ENCODE assay signal across 1 cellular context in the genomic region with DNA sequence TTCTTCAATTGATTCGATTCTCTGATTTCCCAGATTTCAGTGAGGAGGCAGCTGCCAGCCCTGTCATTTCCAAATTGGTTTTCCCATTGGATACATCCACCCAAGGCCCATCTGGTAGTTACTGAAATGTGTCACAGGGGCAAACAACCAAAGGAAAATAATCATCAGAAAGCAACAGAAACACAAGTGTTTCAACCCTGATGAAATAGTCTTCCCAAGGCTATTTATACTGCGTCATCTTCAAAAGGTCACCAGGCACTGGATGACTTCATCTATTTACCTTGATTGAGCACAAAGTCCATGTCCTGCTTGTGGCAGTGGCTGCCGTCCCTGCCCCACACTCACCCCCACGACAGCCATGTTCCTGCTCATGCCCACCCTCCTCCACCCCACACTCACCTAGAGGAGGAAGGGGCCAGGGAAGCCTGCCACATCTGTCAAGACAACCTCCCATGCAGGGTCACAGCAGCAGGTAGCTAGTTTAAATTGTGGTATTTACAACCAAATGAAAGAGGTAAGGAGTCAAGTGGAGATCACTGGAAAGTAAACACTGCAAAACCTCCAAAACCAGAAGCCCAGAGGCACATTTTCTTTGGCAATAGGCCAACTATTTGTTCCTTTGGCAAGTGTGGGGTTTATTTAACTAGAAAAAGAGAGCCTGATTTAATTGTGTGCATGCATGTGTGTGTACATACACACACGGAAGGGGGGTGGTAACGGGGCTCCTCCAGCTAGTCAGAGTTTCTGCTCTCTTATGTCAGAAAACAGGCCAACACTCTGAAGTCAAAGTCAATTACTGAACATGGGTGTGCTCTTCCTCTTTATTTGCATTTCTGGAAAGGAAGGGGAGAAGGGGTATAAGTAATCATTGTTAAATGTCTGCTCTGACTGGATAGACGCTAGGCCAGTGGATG.
TF ChIP-seq lines count a peak whose summit lies in the region.

No MANE protein-coding gene starts in this region.

TF ChIP-seq in HepG2, 621 proteins besides CTCF, POLR2A, EP300 and RAD21 (continued from another document and continues in another):
- TF ChIP-seq ZNF367 (CRISPR knock-in tag; IDR thresholded peaks at IDR 0.05; ENCODE audit: borderline replicate concordance) (no peak), ZNF333 (CRISPR knock-in tag; IDR thresholded peaks at IDR 0.05; ENCODE audit: borderline replicate concordance) (no peak), ZNF362 (CRISPR knock-in tag; IDR thresholded peaks at IDR 0.05; ENCODE audit: borderline replicate concordance) (no peak), SNAPC2 (CRISPR knock-in tag; IDR thresholded peaks at IDR 0.05) (peak; percentile 59; the same call in 1 of the 2 replicates), MEIS2 (CRISPR knock-in tag; IDR thresholded peaks at IDR 0.05) (peak; percentile 70), NR2F1 (CRISPR knock-in tag; IDR thresholded peaks at IDR 0.05) (peak; percentile 63 to 80; a peak in 3 of 4 replicates), ZNF672 (CRISPR knock-in tag; IDR thresholded peaks at IDR 0.05) (peak; percentile 26; the same call in 1 of the 2 replicates), E2F5 (CRISPR knock-in tag; conservative IDR thresholded peaks at IDR 0.05) (no peak), ZNF549 (CRISPR knock-in tag; IDR thresholded peaks at IDR 0.05) (no peak; the same call in 1 of the 2 replicates), XRCC5 (optimal IDR thresholded peaks at IDR 0.05; ENCODE audit: low read length) (peak; percentile 65), LRRFIP1 (CRISPR knock-in tag; conservative IDR thresholded peaks at IDR 0.05) (no peak), ZBTB8A (CRISPR knock-in tag; IDR thresholded peaks at IDR 0.05; ENCODE audit: borderline replicate concordance, low read depth) (no peak), ARHGAP35 (CRISPR knock-in tag; IDR thresholded peaks at IDR 0.05; ENCODE audit: borderline replicate concordance) (no peak), ZSCAN20 (CRISPR knock-in tag; IDR thresholded peaks at IDR 0.05; ENCODE audit: borderline replicate concordance) (0 out of 2 replicates have a peak, but pooled peaks have one; percentile 21), HOXA5 (CRISPR knock-in tag; IDR thresholded peaks at IDR 0.05) (no peak), RARA (CRISPR knock-in tag; IDR thresholded peaks at IDR 0.05) (peak; percentile 90), EED (CRISPR knock-in tag; IDR thresholded peaks at IDR 0.05) (no peak), ZNF761 (CRISPR knock-in tag; conservative IDR thresholded peaks at IDR 0.05) (no peak), ZNF790 (CRISPR knock-in tag; IDR thresholded peaks at IDR 0.05; ENCODE audit: borderline replicate concordance) (no peak), SMARCE1 (IDR thresholded peaks at IDR 0.05; ENCODE audit: borderline replicate concordance) (no peak), ZNF777 (CRISPR knock-in tag; IDR thresholded peaks at IDR 0.05) (no peak), PPARG (CRISPR knock-in tag; conservative IDR thresholded peaks at IDR 0.05) (peak; percentile 46; the same call in 1 of the 2 replicates), TEAD3 (CRISPR knock-in tag; optimal IDR thresholded peaks at IDR 0.05; ENCODE audit: borderline replicate concordance) (peak; percentile 80), EEA1 (CRISPR knock-in tag; IDR thresholded peaks at IDR 0.05; ENCODE audit: borderline replicate concordance) (no peak), ZNF775 (CRISPR knock-in tag; IDR thresholded peaks at IDR 0.05; ENCODE audit: borderline replicate concordance) (no peak), ZNF337 (CRISPR knock-in tag; IDR thresholded peaks at IDR 0.05; ENCODE audit: borderline replicate concordance, low read depth) (peak; percentile 81; the same call in 1 of the 2 replicates), CBX5 (CRISPR knock-in tag; IDR thresholded peaks at IDR 0.05; ENCODE audit: borderline replicate concordance) (peak; percentile 88; the same call in 1 of the 2 replicates), GABPB1 (CRISPR knock-in tag; IDR thresholded peaks at IDR 0.05) (peak; percentile 48; the same call in 1 of the 2 replicates), ATM (IDR thresholded peaks at IDR 0.05; ENCODE audit: borderline replicate concordance) (no peak), TCF12 (IDR thresholded peaks at IDR 0.05) (no peak), TCF12 (CRISPR knock-in tag; IDR thresholded peaks at IDR 0.05) (peak; percentile 88; the same call in 1 of the 2 replicates), CHD2 (IDR thresholded peaks at IDR 0.05; ENCODE audit: low read depth, low read length) (no peak), ZNF3 (CRISPR knock-in tag; IDR thresholded peaks at IDR 0.05) (no peak), MIXL1 (CRISPR knock-in tag; IDR thresholded peaks at IDR 0.05) (peak; percentile 86), ZFY (CRISPR knock-in tag; IDR thresholded peaks at IDR 0.05) (no peak), SMAD9 (CRISPR knock-in tag; IDR thresholded peaks at IDR 0.05) (no peak), ZFYVE20 (CRISPR knock-in tag; IDR thresholded peaks at IDR 0.05; ENCODE audit: borderline replicate concordance, low read depth) (no peak), CEBPG (CRISPR knock-in tag; IDR thresholded peaks at IDR 0.05) (peak; percentile 90), MEIS1 (CRISPR knock-in tag; IDR thresholded peaks at IDR 0.05; ENCODE audit: borderline replicate concordance) (peak; percentile 32; the same call in 1 of the 2 replicates), KMT2A (CRISPR knock-in tag; IDR thresholded peaks at IDR 0.05) (no peak; the same call in 1 of the 2 replicates), GLMP (CRISPR knock-in tag; IDR thresholded peaks at IDR 0.05; ENCODE audit: borderline replicate concordance) (no peak), PHF5A (CRISPR knock-in tag; IDR thresholded peaks at IDR 0.05; ENCODE audit: low read depth, unreplicated experiment) (no peak)
- TF ChIP-seq, protein P1, sequence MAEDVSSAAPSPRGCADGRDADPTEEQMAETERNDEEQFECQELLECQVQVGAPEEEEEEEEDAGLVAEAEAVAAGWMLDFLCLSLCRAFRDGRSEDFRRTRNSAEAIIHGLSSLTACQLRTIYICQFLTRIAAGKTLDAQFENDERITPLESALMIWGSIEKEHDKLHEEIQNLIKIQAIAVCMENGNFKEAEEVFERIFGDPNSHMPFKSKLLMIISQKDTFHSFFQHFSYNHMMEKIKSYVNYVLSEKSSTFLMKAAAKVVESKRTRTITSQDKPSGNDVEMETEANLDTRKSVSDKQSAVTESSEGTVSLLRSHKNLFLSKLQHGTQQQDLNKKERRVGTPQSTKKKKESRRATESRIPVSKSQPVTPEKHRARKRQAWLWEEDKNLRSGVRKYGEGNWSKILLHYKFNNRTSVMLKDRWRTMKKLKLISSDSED (CRISPR knock-in tag; IDR thresholded peaks at IDR 0.05): no peak
- TF ChIP-seq, protein P2, sequence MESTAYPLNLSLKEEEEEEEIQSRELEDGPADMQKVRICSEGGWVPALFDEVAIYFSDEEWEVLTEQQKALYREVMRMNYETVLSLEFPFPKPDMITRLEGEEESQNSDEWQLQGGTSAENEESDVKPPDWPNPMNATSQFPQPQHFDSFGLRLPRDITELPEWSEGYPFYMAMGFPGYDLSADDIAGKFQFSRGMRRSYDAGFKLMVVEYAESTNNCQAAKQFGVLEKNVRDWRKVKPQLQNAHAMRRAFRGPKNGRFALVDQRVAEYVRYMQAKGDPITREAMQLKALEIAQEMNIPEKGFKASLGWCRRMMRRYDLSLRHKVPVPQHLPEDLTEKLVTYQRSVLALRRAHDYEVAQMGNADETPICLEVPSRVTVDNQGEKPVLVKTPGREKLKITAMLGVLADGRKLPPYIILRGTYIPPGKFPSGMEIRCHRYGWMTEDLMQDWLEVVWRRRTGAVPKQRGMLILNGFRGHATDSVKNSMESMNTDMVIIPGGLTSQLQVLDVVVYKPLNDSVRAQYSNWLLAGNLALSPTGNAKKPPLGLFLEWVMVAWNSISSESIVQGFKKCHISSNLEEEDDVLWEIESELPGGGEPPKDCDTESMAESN (CRISPR knock-in tag; conservative IDR thresholded peaks at IDR 0.05): peak; percentile 62; the same call in 1 of the 2 replicates
- TF ChIP-seq, protein P3, sequence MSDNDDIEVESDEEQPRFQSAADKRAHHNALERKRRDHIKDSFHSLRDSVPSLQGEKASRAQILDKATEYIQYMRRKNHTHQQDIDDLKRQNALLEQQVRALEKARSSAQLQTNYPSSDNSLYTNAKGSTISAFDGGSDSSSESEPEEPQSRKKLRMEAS (IDR thresholded peaks at IDR 0.05): peak; percentile 83
- TF ChIP-seq, protein P4, sequence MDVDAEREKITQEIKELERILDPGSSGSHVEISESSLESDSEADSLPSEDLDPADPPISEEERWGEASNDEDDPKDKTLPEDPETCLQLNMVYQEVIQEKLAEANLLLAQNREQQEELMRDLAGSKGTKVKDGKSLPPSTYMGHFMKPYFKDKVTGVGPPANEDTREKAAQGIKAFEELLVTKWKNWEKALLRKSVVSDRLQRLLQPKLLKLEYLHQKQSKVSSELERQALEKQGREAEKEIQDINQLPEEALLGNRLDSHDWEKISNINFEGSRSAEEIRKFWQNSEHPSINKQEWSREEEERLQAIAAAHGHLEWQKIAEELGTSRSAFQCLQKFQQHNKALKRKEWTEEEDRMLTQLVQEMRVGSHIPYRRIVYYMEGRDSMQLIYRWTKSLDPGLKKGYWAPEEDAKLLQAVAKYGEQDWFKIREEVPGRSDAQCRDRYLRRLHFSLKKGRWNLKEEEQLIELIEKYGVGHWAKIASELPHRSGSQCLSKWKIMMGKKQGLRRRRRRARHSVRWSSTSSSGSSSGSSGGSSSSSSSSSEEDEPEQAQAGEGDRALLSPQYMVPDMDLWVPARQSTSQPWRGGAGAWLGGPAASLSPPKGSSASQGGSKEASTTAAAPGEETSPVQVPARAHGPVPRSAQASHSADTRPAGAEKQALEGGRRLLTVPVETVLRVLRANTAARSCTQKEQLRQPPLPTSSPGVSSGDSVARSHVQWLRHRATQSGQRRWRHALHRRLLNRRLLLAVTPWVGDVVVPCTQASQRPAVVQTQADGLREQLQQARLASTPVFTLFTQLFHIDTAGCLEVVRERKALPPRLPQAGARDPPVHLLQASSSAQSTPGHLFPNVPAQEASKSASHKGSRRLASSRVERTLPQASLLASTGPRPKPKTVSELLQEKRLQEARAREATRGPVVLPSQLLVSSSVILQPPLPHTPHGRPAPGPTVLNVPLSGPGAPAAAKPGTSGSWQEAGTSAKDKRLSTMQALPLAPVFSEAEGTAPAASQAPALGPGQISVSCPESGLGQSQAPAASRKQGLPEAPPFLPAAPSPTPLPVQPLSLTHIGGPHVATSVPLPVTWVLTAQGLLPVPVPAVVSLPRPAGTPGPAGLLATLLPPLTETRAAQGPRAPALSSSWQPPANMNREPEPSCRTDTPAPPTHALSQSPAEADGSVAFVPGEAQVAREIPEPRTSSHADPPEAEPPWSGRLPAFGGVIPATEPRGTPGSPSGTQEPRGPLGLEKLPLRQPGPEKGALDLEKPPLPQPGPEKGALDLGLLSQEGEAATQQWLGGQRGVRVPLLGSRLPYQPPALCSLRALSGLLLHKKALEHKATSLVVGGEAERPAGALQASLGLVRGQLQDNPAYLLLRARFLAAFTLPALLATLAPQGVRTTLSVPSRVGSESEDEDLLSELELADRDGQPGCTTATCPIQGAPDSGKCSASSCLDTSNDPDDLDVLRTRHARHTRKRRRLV (CRISPR knock-in tag; IDR thresholded peaks at IDR 0.05): peak; percentile 77; the same call in 1 of the 2 replicates
- TF ChIP-seq, protein P5, sequence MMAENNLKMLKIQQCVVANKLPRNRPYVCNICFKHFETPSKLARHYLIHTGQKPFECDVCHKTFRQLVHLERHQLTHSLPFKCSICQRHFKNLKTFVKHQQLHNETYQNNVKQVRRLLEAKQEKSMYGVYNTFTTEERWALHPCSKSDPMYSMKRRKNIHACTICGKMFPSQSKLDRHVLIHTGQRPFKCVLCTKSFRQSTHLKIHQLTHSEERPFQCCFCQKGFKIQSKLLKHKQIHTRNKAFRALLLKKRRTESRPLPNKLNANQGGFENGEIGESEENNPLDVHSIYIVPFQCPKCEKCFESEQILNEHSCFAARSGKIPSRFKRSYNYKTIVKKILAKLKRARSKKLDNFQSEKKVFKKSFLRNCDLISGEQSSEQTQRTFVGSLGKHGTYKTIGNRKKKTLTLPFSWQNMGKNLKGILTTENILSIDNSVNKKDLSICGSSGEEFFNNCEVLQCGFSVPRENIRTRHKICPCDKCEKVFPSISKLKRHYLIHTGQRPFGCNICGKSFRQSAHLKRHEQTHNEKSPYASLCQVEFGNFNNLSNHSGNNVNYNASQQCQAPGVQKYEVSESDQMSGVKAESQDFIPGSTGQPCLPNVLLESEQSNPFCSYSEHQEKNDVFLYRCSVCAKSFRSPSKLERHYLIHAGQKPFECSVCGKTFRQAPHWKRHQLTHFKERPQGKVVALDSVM (CRISPR knock-in tag; IDR thresholded peaks at IDR 0.05): peak; percentile 70
